ENCODE assay signal across 8 cellular contexts in genomic region chr12:100987552-100988277, GRCh38.
DNase-seq lines count a peak whose midpoint lies in the region; ATAC-seq and TF ChIP-seq lines count a peak whose summit lies in the region.

No MANE protein-coding gene starts in this region.

- H3K4me1 ChIP-seq in tibial artery = peaks cover 0 to 27% (median 4%) of the 10 kb centered on the region in 4 donors

- intact Hi-C loops in tibial artery (cut with DNase I; ENCODE audit: low total_unique reads) = no loop called here

- H3K4me3 ChIP-seq in SK-N-MC (no peak overlapping the region), tibial artery (no peak overlapping the region)

- peak overlapping the region; percentile 45; the same call in 1 of the 2 replicates for H3K27ac ChIP-seq in SK-N-MC
- H3K27ac ChIP-seq in tibial artery = peak overlapping the region in 1 of 2 donors; percentile 19

- no peaks in the 10 kb centered on the region for H3K27me3 ChIP-seq in tibial artery

- H3K9ac ChIP-seq in SK-N-MC (ENCODE audit: insufficient read length) = no peak overlapping the region

- no peak for TF ChIP-seq CTCF in tibial artery (IDR thresholded peaks at IDR 0.05)

- H3K36me3 ChIP-seq in SK-N-MC (ENCODE audit: insufficient read depth, low read length) (no peaks in the 10 kb centered on the region), tibial artery (no peaks in the 10 kb centered on the region)

- peak; percentile 31 for DNase-seq in NCI-H82 (lab: John Stamatoyannopoulos, UW)
- DNase-seq in NCI-H82 treated with DMSO at 0.1 percent for 48 hours (lab: John Stamatoyannopoulos, UW; ENCODE audit: unreplicated experiment) = no peak
- DNase-seq in SK-N-MC (ENCODE audit: low read depth, low spot score) = no peak
- DNase-seq in glomerular visceral epithelial cell (ENCODE audit: extremely low spot score) = peak; percentile 62
- DNase-seq in ureter (ENCODE audit: low spot score) = no peak
- DNase-seq in tibial artery = no peak

- ATAC-seq in GM21515 (IDR thresholded peaks at IDR 0.05; ENCODE audit: unreplicated experiment) (peak; percentile 96), HG03521 (IDR thresholded peaks at IDR 0.05; ENCODE audit: unreplicated experiment) (peak; percentile 92)

- H3K9me3 ChIP-seq in SK-N-MC (ENCODE audit: low read depth, low read length) = no peaks in the 10 kb centered on the region
- H3K9me3 ChIP-seq in tibial artery = no peaks in the 10 kb centered on the region

Comparison
In these comparisons a context has a peak if more than half of its experiments do, and no peak if none do; other contexts are left out.
1. DNase-seq: peak in NCI-H82 (single experiment) and glomerular visceral epithelial cell (single experiment); none in NCI-H82 treated with DMSO at 0.1 percent for 48 hours (single experiment), SK-N-MC (single experiment), ureter (single experiment) and tibial artery (0 of 2).